16 cellular contexts compared by ENCODE assay signal in the genomic region with DNA sequence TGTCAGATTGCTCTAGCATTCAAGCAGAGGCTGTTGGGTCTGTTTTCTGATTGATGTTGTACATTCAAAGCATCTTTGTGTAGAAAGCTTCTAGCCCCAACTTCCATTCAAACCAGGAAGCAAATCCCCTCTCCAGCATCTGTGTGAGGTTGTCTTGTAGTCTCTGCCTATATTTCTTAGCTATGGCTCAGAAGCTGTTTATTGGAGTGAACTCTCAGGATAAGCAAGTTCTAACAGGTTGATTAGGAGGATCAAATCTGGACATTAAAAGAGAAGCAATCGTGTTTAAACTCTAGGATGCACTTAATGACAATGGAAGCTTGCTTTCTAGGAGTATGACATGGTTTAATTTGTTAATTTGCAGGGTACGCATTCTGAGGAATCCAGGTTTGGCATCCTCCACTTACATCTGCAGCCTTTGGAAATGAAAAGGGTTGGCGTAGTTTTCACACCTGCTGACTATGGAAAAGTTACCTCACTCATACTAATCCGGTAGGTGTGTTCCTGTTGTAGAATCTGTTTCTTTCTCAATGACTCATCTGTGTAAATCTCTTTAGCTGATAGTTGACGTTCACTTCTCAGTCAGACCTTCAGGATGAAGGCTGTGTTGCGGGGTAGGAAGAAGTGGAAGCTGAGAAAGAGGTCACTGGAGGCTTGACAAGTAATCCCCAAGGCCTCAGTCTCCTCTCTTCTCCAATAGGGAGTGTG.
DNase-seq lines count a peak whose midpoint lies in the region; ATAC-seq and TF ChIP-seq lines count a peak whose summit lies in the region.
"Had no signal": no experiment of that assay in that cellular context is flagged by ENCODE, and none has a peak within 500 bp of the region (broad histone marks: within the 10 kb centered on the region; RNA-seq: fewer than 3 reads in every experiment).

No MANE protein-coding gene starts in this region.

- H3K9me2 ChIP-seq in GM23338 (ENCODE audit: insufficient read depth), result no peaks in the 10 kb centered on the region

- no peak overlapping the region for H3K4me3 Mint-ChIP-seq in GM23338
- no peak overlapping the region for H3K4me3 Mint-ChIP-seq in activated naive CD8-positive, alpha-beta T cell treated with anti-CD3 and anti-CD28 coated beads, Interleukin-2, amount 50 U/mL, for 24 hours
- no peak overlapping the region for H3K4me3 Mint-ChIP-seq in nephron progenitor cell

- no peaks in the 10 kb centered on the region for H3K79me2 ChIP-seq in GM23338 (replicated peaks; ENCODE audit: insufficient read depth)

- H3K9me3 Mint-ChIP-seq in GM23338 (no peaks in the 10 kb centered on the region), nephron progenitor cell (no peaks in the 10 kb centered on the region)
- no peaks in the 10 kb centered on the region for H3K9me3 Mint-ChIP-seq in activated naive CD8-positive, alpha-beta T cell treated with anti-CD3 and anti-CD28 coated beads, Interleukin-2, amount 50 U/mL, for 24 hours

- TF ChIP-seq CTCF in GM23338 (conservative IDR thresholded peaks at IDR 0.05; ENCODE audit: low read depth in 2 of 2) (no peak), nephron progenitor cell (IDR thresholded peaks at IDR 0.05) (no peak)

- H3F3A ChIP-seq in GM23338 (replicated peaks; ENCODE audit: low read depth), result no peaks in the 10 kb centered on the region

- H3K27ac Mint-ChIP-seq in GM23338 (peak overlapping the region; percentile 39), nephron progenitor cell (peak overlapping the region; percentile 11)
- H3K27ac Mint-ChIP-seq in activated naive CD8-positive, alpha-beta T cell treated with anti-CD3 and anti-CD28 coated beads, Interleukin-2, amount 50 U/mL, for 24 hours, result peak overlapping the region; percentile 26

- no peak for DNase-seq in activated CD4-positive, CD25-positive, alpha-beta regulatory T cell treated with anti-CD3 and anti-CD28 coated beads, Interleukin-2, amount 50 U/mL, for 72 hours
- no peak for DNase-seq in GM23338 (ENCODE audit: low spot score)
- DNase-seq in activated naive CD8-positive, alpha-beta T cell treated with anti-CD3 and anti-CD28 coated beads, Interleukin-2, amount 50 U/mL, for 24 hours, result no peak
- DNase-seq in nephron progenitor cell, result no peak
- no peak for DNase-seq in MG63
- no peak for DNase-seq in EL
- no peak for DNase-seq in OCI-M1 (lab: John Stamatoyannopoulos, UW)
- DNase-seq: 8988T; GOT3; NCI-H1694 treated with DMSO at 0.1 percent for 48 hours; NCI-H446 treated with DMSO at 0.1 percent for 48 hours; right lobe of liver; stimulated activated CD4-positive, alpha-beta T cell treated with anti-CD3 and anti-CD28 coated beads, Interleukin-2, amount 100 ng/mL, for 48 hours; trophoblast cell had no signal

- H3K36me3 ChIP-seq in GM23338 (ENCODE audit: insufficient read depth) (peaks cover 14% of the 10 kb centered on the region; the same call in 1 of the 2 replicates), MG63 (peaks cover 11% of the 10 kb centered on the region)

- H3K4me1 ChIP-seq in GM23338 (ENCODE audit: insufficient read depth), result no peaks in the 10 kb centered on the region
- H3K4me1 ChIP-seq: right lobe of liver had no signal

- H3K27me3 Mint-ChIP-seq in GM23338 (ENCODE audit: insufficient read depth, low read depth, poor library complexity) (peaks cover 4% of the 10 kb centered on the region), nephron progenitor cell (ENCODE audit: low read depth, poor library complexity) (no peaks in the 10 kb centered on the region)
- H3K27me3 Mint-ChIP-seq in activated naive CD8-positive, alpha-beta T cell treated with anti-CD3 and anti-CD28 coated beads, Interleukin-2, amount 50 U/mL, for 24 hours, result no peaks in the 10 kb centered on the region

- H3K4me3 ChIP-seq in GM23338 (no peak overlapping the region), MG63 (no peak overlapping the region)
- H3K4me3 ChIP-seq: BLaER1 treated with 17β-estradiol and CSF1 and Interleukin-3, amounts not matched to agents 10 nM and 100 nM; right lobe of liver had no signal

- ATAC-seq in activated CD4-positive, CD25-positive, alpha-beta regulatory T cell treated with anti-CD3 and anti-CD28 coated beads, Interleukin-2, amount 50 U/mL, for 24 hours, result peak; percentile 63 to 76
- ATAC-seq in GM23338, result no peak
- peak; percentile 57 for ATAC-seq in activated naive CD8-positive, alpha-beta T cell treated with anti-CD3 and anti-CD28 coated beads, Interleukin-2, amount 50 U/mL, for 24 hours
- ATAC-seq: right lobe of liver had no signal

- H4K20me1 ChIP-seq in GM23338 (replicated peaks; ENCODE audit: insufficient read depth), result no peaks in the 10 kb centered on the region

- H3K36me3 Mint-ChIP-seq in GM23338 (ENCODE audit: low read depth) (peaks cover 25% of the 10 kb centered on the region), nephron progenitor cell (ENCODE audit: low read depth) (peaks cover 52% of the 10 kb centered on the region)
- peaks cover 60% of the 10 kb centered on the region for H3K36me3 Mint-ChIP-seq in activated naive CD8-positive, alpha-beta T cell treated with anti-CD3 and anti-CD28 coated beads, Interleukin-2, amount 50 U/mL, for 24 hours (ENCODE audit: low read depth)

- H3K4me1 Mint-ChIP-seq in GM23338 (no peaks in the 10 kb centered on the region), nephron progenitor cell (peaks cover 7% of the 10 kb centered on the region)
- peaks cover 19% of the 10 kb centered on the region for H3K4me1 Mint-ChIP-seq in activated naive CD8-positive, alpha-beta T cell treated with anti-CD3 and anti-CD28 coated beads, Interleukin-2, amount 50 U/mL, for 24 hours

- no peak overlapping the region for H2AFZ ChIP-seq in GM23338

- H3K27me3 ChIP-seq in GM23338 (ENCODE audit: insufficient read depth) (no peaks in the 10 kb centered on the region), MG63 (no peaks in the 10 kb centered on the region)
- H3K27me3 ChIP-seq: BLaER1 treated with 17β-estradiol and CSF1 and Interleukin-3, amounts not matched to agents 10 nM and 100 nM; right lobe of liver had no signal

- no peaks in the 10 kb centered on the region for H3K9me3 ChIP-seq in MG63
- H3K9me3 ChIP-seq: BLaER1 treated with 17β-estradiol and CSF1 and Interleukin-3, amounts not matched to agents 10 nM and 100 nM; right lobe of liver had no signal

- H3K4me2 ChIP-seq in GM23338, result no peak overlapping the region
- H3K4me2 ChIP-seq: BLaER1 treated with 17β-estradiol and CSF1 and Interleukin-3, amounts not matched to agents 10 nM and 100 nM had no signal

- no peak overlapping the region for H3K27ac ChIP-seq in GM23338 (ENCODE audit: low read depth)
- H3K27ac ChIP-seq: right lobe of liver had no signal

TF ChIP-seq in GM23338, 12 proteins besides CTCF, POLR2A, EP300 and RAD21 (continues in another document):
- TF ChIP-seq ZNF462 (CRISPR knock-in tag; IDR thresholded peaks at IDR 0.05) (no peak), NANOG (IDR thresholded peaks at IDR 0.05; ENCODE audit: borderline replicate concordance) (no peak)
